In genomic region chr17:78042542-78042941, GRCh38 we compare ENCODE assay signal across 1 cellular context.
TF ChIP-seq lines count a peak whose summit lies in the region.

No MANE protein-coding gene starts in this region.

TF ChIP-seq in WTC11, 78 proteins besides CTCF, POLR2A, EP300 and RAD21 (continued from another document):
- TF ChIP-seq PRDM15 (CRISPR knock-in tag; IDR thresholded peaks at IDR 0.05) (no peak), CREM (CRISPR knock-in tag; IDR thresholded peaks at IDR 0.05) (no peak), NR1H2 (CRISPR knock-in tag; IDR thresholded peaks at IDR 0.05) (no peak), USF2 (CRISPR knock-in tag; IDR thresholded peaks at IDR 0.05) (no peak), EMX1 (CRISPR knock-in tag; IDR thresholded peaks at IDR 0.05) (no peak), IRF2 (CRISPR knock-in tag; IDR thresholded peaks at IDR 0.05; ENCODE audit: borderline replicate concordance, low read depth) (no peak), ZNF423 (CRISPR knock-in tag; IDR thresholded peaks at IDR 0.05) (no peak), ZNF416 (CRISPR knock-in tag; IDR thresholded peaks at IDR 0.05) (no peak), ZNF425 (CRISPR knock-in tag; conservative IDR thresholded peaks at IDR 0.05) (no peak), ATF1 (CRISPR knock-in tag; IDR thresholded peaks at IDR 0.05) (no peak), ZNF281 (CRISPR knock-in tag; IDR thresholded peaks at IDR 0.05) (no peak)
